8 cellular contexts compared by ENCODE assay signal in genomic region chr11:26297179-26297970, GRCh38. TPM values are rescaled to one million over a fixed set of nuclear protein-coding genes. Genes with fewer than 3 reads are reported as not detected.
DNase-seq lines count a peak whose midpoint lies in the region; ATAC-seq and TF ChIP-seq lines count a peak whose summit lies in the region.

No MANE protein-coding gene starts in this region.

- no peaks in the 10 kb centered on the region for H3K36me3 Mint-ChIP-seq in type B pancreatic cell

- TF ChIP-seq CTCF in AG09309 (IDR thresholded peaks at IDR 0.05; ENCODE audit: control insufficient read depth, insufficient read depth, low read depth, low read length, missing control alignments), result peak; percentile 69
- peak; percentile 64 for TF ChIP-seq CTCF in astrocyte of the spinal cord (IDR thresholded peaks at IDR 0.05; ENCODE audit: low read depth, low read length)
- peak; percentile 88 for TF ChIP-seq CTCF in type B pancreatic cell (conservative IDR thresholded peaks at IDR 0.05)

- peak; percentile 90 for ATAC-seq in GM18517 (IDR thresholded peaks at IDR 0.05; ENCODE audit: unreplicated experiment)
- peak; percentile 81 for ATAC-seq in HG03039 (IDR thresholded peaks at IDR 0.05; ENCODE audit: unreplicated experiment)

- H3K4me1 Mint-ChIP-seq in type B pancreatic cell (ENCODE audit: unreplicated experiment), result peaks cover 7% of the 10 kb centered on the region

- H3K4me3 ChIP-seq in AG09309 (ENCODE audit: control insufficient read depth, low read depth, low read length) (no peak overlapping the region), astrocyte of the spinal cord (ENCODE audit: low read depth, low read length) (no peak overlapping the region)

- H3K27ac Mint-ChIP-seq in type B pancreatic cell, result no peak overlapping the region

- in situ Hi-C loops in astrocyte of the spinal cord (cut with HindIII; ENCODE audit: low sequenced_read_pairs), result no loop called here

- no peak overlapping the region for H3K4me3 Mint-ChIP-seq in type B pancreatic cell

- peak; percentile 66 for DNase-seq in AG09309 (ENCODE audit: low read depth)
- DNase-seq in NCI-H2171 treated with DMSO at 0.1 percent for 48 hours (lab: John Stamatoyannopoulos, UW), result peak; percentile 83
- peak; percentile 71 for DNase-seq in astrocyte of the spinal cord (ENCODE audit: low read depth, low spot score)
- peak; percentile 85 for DNase-seq in iris pigment epithelial cell (ENCODE audit: low read depth)
- no peak for DNase-seq in type B pancreatic cell (ENCODE audit: extremely low spot score, unreplicated experiment)
- no peak for DNase-seq in NCI-H226

- peaks cover 3% of the 10 kb centered on the region for H3K27me3 Mint-ChIP-seq in type B pancreatic cell

- no peaks in the 10 kb centered on the region for H3K9me3 Mint-ChIP-seq in type B pancreatic cell

RNA-seq across cellular contexts. Expression of gene ANO3, which starts 34.6 kb away (rescaled TPM):
- 0.29 and 1.0 TPM in 2 replicates for total RNA-seq in type B pancreatic cell (ENCODE audit: low replicate concordance)

Comparison
In these comparisons a context has a peak if more than half of its experiments do, and no peak if none do; other contexts are left out.
1. DNase-seq: peak in AG09309 (single experiment), NCI-H2171 treated with DMSO at 0.1 percent for 48 hours (single experiment), astrocyte of the spinal cord (single experiment) and iris pigment epithelial cell (single experiment); none in type B pancreatic cell (single experiment) and NCI-H226 (single experiment).
2. Peak in every context shown above with its lines, with median percentiles within 50 percentile points of each other: CTCF ChIP-seq.